Comparison of ENCODE assay signal across 8 cellular contexts in the genomic region with DNA sequence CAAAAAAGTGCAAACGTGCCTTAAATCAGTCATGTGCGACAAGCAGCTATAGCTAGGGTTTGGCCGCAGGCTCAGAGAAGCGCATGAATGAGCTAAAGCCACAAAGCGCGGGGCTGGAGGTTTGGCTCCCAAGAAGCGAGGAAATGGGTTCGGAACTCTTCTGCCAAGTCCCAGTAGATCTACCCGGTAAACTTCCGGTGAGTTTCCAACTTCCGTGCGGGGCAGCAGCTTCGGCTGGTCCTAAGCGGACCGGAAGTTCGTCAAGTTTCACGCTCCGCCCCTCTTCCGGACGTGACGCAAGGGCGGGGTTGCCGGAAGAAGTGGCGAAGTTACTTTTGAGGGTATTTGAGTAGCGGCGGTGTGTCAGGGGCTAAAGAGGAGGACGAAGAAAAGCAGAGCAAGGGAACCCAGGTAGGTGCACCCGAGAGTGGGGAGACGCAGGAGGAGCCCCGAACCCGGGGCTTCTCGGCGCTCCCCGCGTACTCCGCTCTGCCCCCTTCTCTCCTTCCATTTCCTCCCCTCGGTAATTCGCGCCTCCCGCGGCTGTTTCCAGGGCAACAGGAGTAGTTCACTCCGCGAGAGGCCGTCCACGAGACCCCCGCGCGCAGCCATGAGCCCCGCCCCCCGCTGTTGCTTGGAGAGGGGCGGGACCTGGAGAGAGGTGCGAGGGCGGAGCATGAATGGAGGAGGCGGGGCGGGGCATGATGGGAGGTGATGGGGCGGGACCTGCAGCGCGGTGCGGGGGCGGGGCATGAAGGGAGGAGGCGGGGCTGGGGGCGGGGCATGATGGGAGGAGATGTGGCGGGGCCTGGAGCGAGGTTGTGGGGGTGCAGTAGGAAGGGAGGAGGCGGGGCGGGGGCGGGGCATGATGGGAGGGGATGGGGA. TPM values are rescaled to one million over a fixed set of nuclear protein-coding genes. Genes with fewer than 3 reads are reported as not detected.
DNase-seq lines count a peak whose midpoint lies in the region; ATAC-seq and TF ChIP-seq lines count a peak whose summit lies in the region.

A gene (plus strand): TSS at position 292 of the 885 bp plus-strand sequence. CDS start 1,149 bp downstream, outside the sequence.

- H3K27me3 ChIP-seq in PC-9 (ENCODE audit: insufficient read depth, low read depth) (no peaks in the 10 kb centered on the region), mucosa of rectum (ENCODE audit: control insufficient read depth in 2 of 2, insufficient read depth in 2 of 2, low read length in 2 of 2) (no peaks in the 10 kb centered on the region)

- H3K27ac ChIP-seq in PC-9 (peak within 1 kb of the TSS; percentile 98), mucosa of rectum (ENCODE audit: low read depth in 2 of 2, low read length in 2 of 2) (peak within 1 kb of the TSS; percentile 97 to 99)

- H3K4me1 ChIP-seq in PC-9 (replicated peaks; ENCODE audit: insufficient read depth) (0 out of 2 replicates have a peak, but pooled peaks cover 6% of the 10 kb centered on the region), mucosa of rectum (ENCODE audit: control insufficient read depth in 2 of 2, insufficient read depth in 2 of 2, low read length in 2 of 2) (peaks cover 0 to 4% of the 10 kb centered on the region in 2 donors)

- peak within 1 kb of the TSS; percentile 89 for H2AFZ ChIP-seq in PC-9

- H3F3A ChIP-seq in PC-9 (ENCODE audit: insufficient read depth, low read depth) = peaks cover 11% of the 10 kb centered on the region

- POLR2A ChIA-PET in PC-9 (lab: Charles Lee; ENCODE audit: unreplicated experiment) = no interaction called here

- peak within 1 kb of the TSS; percentile 86 to 87 for H3K9ac ChIP-seq in mucosa of rectum (ENCODE audit: low read depth in 1 of 2, low read length in 2 of 2)

- BruUV-seq in PC-9 (replicated peaks; lab: Mats Ljungman, UMichigan) = TSS peak; percentile 82

- H4K20me1 ChIP-seq in PC-9 (ENCODE audit: insufficient read depth) = peaks cover 25% of the 10 kb centered on the region

- peak; percentile 99 for DNase-seq in DMS 273 (lab: John Stamatoyannopoulos, UW; ENCODE audit: unreplicated experiment)
- DNase-seq in Jurkat, Clone E6-1 (ENCODE audit: low read depth, low spot score) = peak; percentile 98
- peak; percentile 89 to 94 for DNase-seq in PC-9
- peak; percentile 96 for DNase-seq in activated T-cell treated with anti-CD3 and anti-CD28 coated beads, Interleukin-2, amount 50 U/mL, for 1 hour
- DNase-seq in erythroblast (lab: John Stamatoyannopoulos, UW) = peak; percentile 99
- DNase-seq in stimulated activated CD8-positive, alpha-beta memory T cell treated with anti-CD3 and anti-CD28 coated beads, Interleukin-4, amount 100 ng/mL, for 48 hours = peak; percentile 96

- intact Hi-C loops in PC-9 (cut with micrococcal nuclease; ENCODE audit: unreplicated experiment) = loop anchor here (1.0 to 2.0 kb wide), 2 partner anchors 8 to 134 kb away; a partner anchor contains a TSS

- H3K36me3 ChIP-seq in PC-9 (ENCODE audit: low read depth) (peaks cover 25% of the 10 kb centered on the region), mucosa of rectum (ENCODE audit: control insufficient read depth in 2 of 2, insufficient read depth in 2 of 2, low read length in 2 of 2) (peaks cover 40 to 41% of the 10 kb centered on the region in 2 donors)

- peak within 1 kb of the TSS; percentile 78 for H3K4me2 ChIP-seq in PC-9

- H3K9me2 ChIP-seq in PC-9 (ENCODE audit: insufficient read depth) = no peaks in the 10 kb centered on the region

- peaks cover 12% of the 10 kb centered on the region for H3K79me2 ChIP-seq in PC-9 (ENCODE audit: low read depth)

- peak within 1 kb of the TSS; percentile 85 for H3K4me3 ChIP-seq in Jurkat, Clone E6-1 (ENCODE audit: low read length)
- H3K4me3 ChIP-seq in PC-9 (peak within 1 kb of the TSS; percentile 99), mucosa of rectum (ENCODE audit: low read length in 2 of 2) (peak within 1 kb of the TSS; percentile 89 to 94)

- TF ChIP-seq CTCF in PC-9 (conservative IDR thresholded peaks at IDR 0.05) = no peak

- peak; percentile 92 for TF ChIP-seq POLR2A in erythroblast (IDR thresholded peaks at IDR 0.05; ENCODE audit: low read length)

- peak; percentile 84 for ATAC-seq in GM21529 (IDR thresholded peaks at IDR 0.05; ENCODE audit: unreplicated experiment)

- no peaks in the 10 kb centered on the region for H3K9me3 ChIP-seq in PC-9 (ENCODE audit: insufficient read depth, low read depth)
- H3K9me3 ChIP-seq in mucosa of rectum (ENCODE audit: control insufficient read depth in 2 of 2, low read length in 2 of 2) = no peaks in the 10 kb centered on the region

- CTCF ChIA-PET in PC-9 (lab: Charles Lee) = interaction anchor here (0.6 to 0.7 kb wide), 2 partner anchors 84 to 406 kb away, joined by 3 to 5 read pairs; no protein-coding TSS in a partner anchor

RNA-seq across cellular contexts. Expression of the gene that starts here (rescaled TPM):
- 23.3 TPM for polyA plus RNA-seq in Jurkat, Clone E6-1 (2012; ENCODE audit: insufficient read depth, insufficient read length)
- total RNA-seq in PC-9 (2021) = 77.5 and 81.7 TPM in 2 replicates

Comparison
In these comparisons a context has a peak if more than half of its experiments do, and no peak if none do; other contexts are left out.
1. Peak in every context shown above with its lines: DNase-seq, ATAC-seq, H3K4me3 ChIP-seq and H3K27ac ChIP-seq.